ENCODE assay signal across 14 cellular contexts in the genomic region with DNA sequence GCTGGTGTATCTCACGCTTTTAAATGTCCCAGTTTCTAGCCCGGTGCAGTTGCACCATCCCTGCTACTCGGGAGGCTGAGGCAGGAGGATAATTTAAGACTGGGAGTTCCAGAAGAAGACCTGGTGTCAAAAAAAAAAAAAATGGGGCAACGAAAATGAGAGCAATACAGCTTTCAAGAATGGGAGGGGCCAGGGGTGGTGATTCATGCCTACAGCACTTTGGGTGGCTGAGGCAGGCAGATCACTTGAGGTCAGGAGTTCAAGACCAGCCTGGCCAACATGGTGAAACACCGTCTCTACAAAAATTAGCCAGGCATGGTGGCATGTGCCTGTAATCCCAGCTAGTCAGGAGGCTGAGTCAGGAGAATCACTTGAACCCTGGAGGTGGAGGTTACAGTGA. TPM values are rescaled to one million over a fixed set of nuclear protein-coding genes. Genes with fewer than 3 reads are reported as not detected.
"Had no signal": no experiment of that assay in that cellular context is flagged by ENCODE, and none has a peak within 500 bp of the region (broad histone marks: within the 10 kb centered on the region; RNA-seq: fewer than 3 reads in every experiment).

No MANE protein-coding gene starts in this region.

RNA-seq across cellular contexts. Expression of a gene that starts 3.8 kb away (rescaled TPM):
- total RNA-seq: left ventricle myocardium superior, lower lobe of right lung, osteocyte, posterior vena cava, temporal lobe had no signal
- polyA plus RNA-seq: keratinocyte, mammary epithelial cell, psoas muscle had no signal

RNA-seq across cellular contexts. Expression of a gene that starts 5.8 kb away (rescaled TPM):
- total RNA-seq: left cardiac atrium; left ventricle myocardium superior; lower lobe of right lung; mammary epithelial cell; mucosa of gallbladder; naive thymus-derived CD8-positive, alpha-beta T cell; neural crest cell; osteocyte; posterior vena cava; ureter had no signal
- polyA plus RNA-seq: keratinocyte, mammary epithelial cell, small intestine had no signal

RNA-seq across cellular contexts. Expression of a gene that starts 42.9 kb away (rescaled TPM):
- total RNA-seq: neural crest cell, osteocyte, temporal lobe had no signal
